ENCODE assay signal across 19 cellular contexts in genomic region chr1:25068316-25068715, GRCh38.
"Had no signal": no experiment of that assay in that cellular context is flagged by ENCODE, and none has a peak within 500 bp of the region (broad histone marks: within the 10 kb centered on the region; RNA-seq: fewer than 3 reads in every experiment).

No MANE protein-coding gene starts in this region.

- H3K4me3 ChIP-seq: colonic mucosa, esophagus squamous epithelium, gastroesophageal sphincter, left ventricle myocardium inferior, lung, stomach, thoracic aorta had no signal

- ATAC-seq: gastroesophageal sphincter, left cardiac atrium, sciatic nerve had no signal

- H3K4me3 Mint-ChIP-seq: nephron progenitor cell had no signal

- H3K27me3 ChIP-seq: colonic mucosa, neutrophil had no signal

- H3K4me1 ChIP-seq: colonic mucosa, gastroesophageal sphincter had no signal

- DNase-seq: colonic mucosa; dermis blood vessel endothelial cell; esophagus squamous epithelium; foreskin fibroblast; immature natural killer cell; left cardiac atrium; left ventricle myocardium inferior; mesenchymal stem cell; midbrain; nephron progenitor cell; stimulated activated naive CD4-positive, alpha-beta T cell; stomach; substantia nigra; trophoblast cell had no signal

- H3K27ac ChIP-seq: colonic mucosa, esophagus squamous epithelium, gastroesophageal sphincter, left ventricle myocardium inferior, neutrophil, stomach, thoracic aorta had no signal

- H3K27ac Mint-ChIP-seq: nephron progenitor cell had no signal

- H3K9me3 ChIP-seq: colonic mucosa, esophagus squamous epithelium, left ventricle myocardium inferior, neutrophil, stomach, thoracic aorta had no signal

- H3K36me3 ChIP-seq: colonic mucosa, esophagus squamous epithelium, gastroesophageal sphincter, left ventricle myocardium inferior, neutrophil, stomach, thoracic aorta had no signal

- H3K9me3 Mint-ChIP-seq: immature natural killer cell, nephron progenitor cell had no signal
